Comparison of ENCODE assay signal across 9 cellular contexts in the genomic region with DNA sequence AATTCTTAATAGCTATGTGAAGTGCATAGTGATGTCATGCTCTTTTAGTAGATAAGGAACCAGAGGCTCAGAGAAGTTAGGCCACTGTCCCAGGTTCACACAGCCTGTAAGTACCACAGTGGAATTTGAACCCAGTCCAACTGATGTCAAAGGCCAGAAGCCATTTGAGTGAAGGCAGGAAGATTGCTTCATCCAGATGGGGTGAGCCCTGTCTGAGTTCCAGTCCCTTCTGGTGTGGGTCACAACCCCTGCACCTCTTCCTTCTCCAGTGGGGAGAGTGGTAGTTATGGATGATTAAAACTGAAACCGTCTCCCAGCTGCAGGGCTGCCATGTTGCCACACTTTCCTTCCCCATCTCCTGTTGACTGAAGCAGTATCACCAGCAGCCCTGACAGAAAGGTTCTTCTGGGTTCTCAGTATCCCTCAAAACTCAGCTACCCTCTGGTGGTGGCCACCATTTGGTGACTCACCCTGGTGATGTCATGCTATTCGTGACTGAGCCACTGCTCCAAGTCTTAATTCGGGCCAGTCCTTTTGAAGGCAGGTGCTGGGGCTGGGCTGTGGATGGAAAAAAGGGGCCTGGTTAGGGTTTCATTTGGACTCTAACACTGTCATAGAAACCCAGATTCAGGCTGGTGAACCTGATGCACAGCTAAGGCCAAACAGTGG.
DNase-seq lines count a peak whose midpoint lies in the region; ATAC-seq and TF ChIP-seq lines count a peak whose summit lies in the region.
"Had no signal": no experiment of that assay in that cellular context is flagged by ENCODE, and none has a peak within 500 bp of the region (broad histone marks: within the 10 kb centered on the region; RNA-seq: fewer than 3 reads in every experiment).

No MANE protein-coding gene starts in this region.

- H3K27me3 ChIP-seq in endocrine pancreas (ENCODE audit: control insufficient read depth, insufficient read depth, low read length) = no peaks in the 10 kb centered on the region
- H3K27me3 ChIP-seq in neutrophil = no peaks in the 10 kb centered on the region

- no peak overlapping the region for H3K4me3 ChIP-seq in endocrine pancreas (ENCODE audit: control insufficient read depth, insufficient read depth, low read length)
- no peak overlapping the region for H3K4me3 ChIP-seq in neutrophil (ENCODE audit: low read depth in 1 of 2, low read length in 1 of 2)
- H3K4me3 ChIP-seq: mucosa of descending colon had no signal

- DNase-seq in HK-2 (ENCODE audit: unreplicated experiment) = peak; percentile 71
- no peak for DNase-seq in GM20000 (ENCODE audit: low spot score)
- no peak for DNase-seq in NCI-H526 (lab: John Stamatoyannopoulos, UW)

- peak overlapping the region; percentile 48 for H3K9ac ChIP-seq in endocrine pancreas (ENCODE audit: control insufficient read depth, insufficient read depth, low read length)

- H3K27ac ChIP-seq in neutrophil = peak overlapping the region; percentile 82

- H3K9me3 ChIP-seq in endocrine pancreas (ENCODE audit: control insufficient read depth, low read length) = no peaks in the 10 kb centered on the region
- H3K9me3 ChIP-seq in neutrophil = no peaks in the 10 kb centered on the region
- H3K9me3 ChIP-seq: mucosa of descending colon had no signal

- peak; percentile 61 to 65 for ATAC-seq in activated CD4-positive, CD25-positive, alpha-beta regulatory T cell treated with anti-CD3 and anti-CD28 coated beads, Interleukin-2, amount 50 U/mL, for 24 hours
- ATAC-seq in GM21737 (IDR thresholded peaks at IDR 0.05; ENCODE audit: unreplicated experiment) (no peak), HG02571 (IDR thresholded peaks at IDR 0.05; ENCODE audit: unreplicated experiment) (no peak)
- ATAC-seq: mucosa of descending colon had no signal

- no peaks in the 10 kb centered on the region for H3K4me1 ChIP-seq in endocrine pancreas (ENCODE audit: control insufficient read depth, insufficient read depth, low read length)
- peaks cover 72% of the 10 kb centered on the region in 2 experiments for H3K4me1 ChIP-seq in neutrophil (ENCODE audit: control insufficient read depth in 1 of 2, insufficient read depth in 1 of 2, low read depth in 1 of 2, low read length in 1 of 2)

- no peak for TF ChIP-seq CTCF in neutrophil (IDR thresholded peaks at IDR 0.05)
- no peak for TF ChIP-seq CTCF in GM20000 (IDR thresholded peaks at IDR 0.05; ENCODE audit: extremely low read depth, missing control alignments)

- H3K36me3 ChIP-seq in endocrine pancreas (ENCODE audit: control insufficient read depth, insufficient read depth, low read length) = no peaks in the 10 kb centered on the region
- no peaks in the 10 kb centered on the region for H3K36me3 ChIP-seq in neutrophil

Comparison
In these comparisons a context has a peak if more than half of its experiments do, and no peak if none do; other contexts are left out.
1. ATAC-seq: peak in activated CD4-positive, CD25-positive, alpha-beta regulatory T cell treated with anti-CD3 and anti-CD28 coated beads, Interleukin-2, amount 50 U/mL, for 24 hours (2 of 2); none in GM21737 (single experiment) and HG02571 (single experiment).